ENCODE assay signal across 8 cellular contexts in genomic region chr2:55693181-55694125, GRCh38. TPM values are rescaled to one million over a fixed set of nuclear protein-coding genes. Genes with fewer than 3 reads are reported as not detected.
DNase-seq lines count a peak whose midpoint lies in the region; ATAC-seq lines count a peak whose summit lies in the region.

Gene PNPT1 (minus strand): TSS chr2:55693844. CDS start chr2:55693823, 21 bp downstream.

- ATAC-seq in GM21381 (IDR thresholded peaks at IDR 0.05; ENCODE audit: unreplicated experiment) = peak; percentile 100
- peak; percentile 100 for ATAC-seq in activated CD8-positive, alpha-beta memory T cell treated with anti-CD3 and anti-CD28 coated beads, Interleukin-2, amount 10 ng/mL, durations not matched to agents 7 days and 5 days

- peaks cover 4% of the 10 kb centered on the region for H3K27me3 Mint-ChIP-seq in activated CD8-positive, alpha-beta memory T cell treated with anti-CD3 and anti-CD28 coated beads, Interleukin-2, amount 10 ng/mL, durations not matched to agents 7 days and 5 days

- CTCF ChIA-PET in activated CD8-positive, alpha-beta memory T cell treated with anti-CD3 and anti-CD28 coated beads, Interleukin-2, amount 10 ng/mL, durations not matched to agents 7 days and 5 days (lab: Charles Lee) = no interaction called here

- H3K36me3 Mint-ChIP-seq in activated CD8-positive, alpha-beta memory T cell treated with anti-CD3 and anti-CD28 coated beads, Interleukin-2, amount 10 ng/mL, durations not matched to agents 7 days and 5 days = peaks cover 28% of the 10 kb centered on the region

- H3K36me3 ChIP-seq in NT2/D1 (ENCODE audit: insufficient read depth, insufficient read length, low read length) (peaks cover 13% of the 10 kb centered on the region), mesodermal cell (ENCODE audit: control insufficient read depth, insufficient read depth, low read length) (peaks cover 6% of the 10 kb centered on the region)

- no peaks in the 10 kb centered on the region for H3K4me1 ChIP-seq in NT2/D1 (ENCODE audit: insufficient read depth, insufficient read length)
- no peaks in the 10 kb centered on the region for H3K4me1 ChIP-seq in mesodermal cell (ENCODE audit: control insufficient read depth, insufficient read depth, low read length, poor library complexity, severe bottlenecking)

- in situ Hi-C loops in endometrial microvascular endothelial cells (cut with HindIII; ENCODE audit: inconsistent ontology term, low pct_unique_long_range_greater_than_20kb, low sequenced_read_pairs) = no loop called here

- peak within 1 kb of the TSS; percentile 99 for H3K27ac Mint-ChIP-seq in activated CD8-positive, alpha-beta memory T cell treated with anti-CD3 and anti-CD28 coated beads, Interleukin-2, amount 10 ng/mL, durations not matched to agents 7 days and 5 days

- H3K9me3 Mint-ChIP-seq in activated CD8-positive, alpha-beta memory T cell treated with anti-CD3 and anti-CD28 coated beads, Interleukin-2, amount 10 ng/mL, durations not matched to agents 7 days and 5 days (ENCODE audit: low read depth) = no peaks in the 10 kb centered on the region

- H3K4me3 Mint-ChIP-seq in activated CD8-positive, alpha-beta memory T cell treated with anti-CD3 and anti-CD28 coated beads, Interleukin-2, amount 10 ng/mL, durations not matched to agents 7 days and 5 days = peak within 1 kb of the TSS; percentile 96

- H3K4me1 Mint-ChIP-seq in activated CD8-positive, alpha-beta memory T cell treated with anti-CD3 and anti-CD28 coated beads, Interleukin-2, amount 10 ng/mL, durations not matched to agents 7 days and 5 days = peaks cover 46% of the 10 kb centered on the region

- H3K27me3 ChIP-seq in NT2/D1 (ENCODE audit: insufficient read depth, insufficient read length) = no peaks in the 10 kb centered on the region

- H3K27ac ChIP-seq in mesodermal cell (ENCODE audit: low read depth, low read length, severe bottlenecking) = no peak within 1 kb of the TSS

- H3K9me3 ChIP-seq in NT2/D1 (ENCODE audit: insufficient read depth, low read length) (no peaks in the 10 kb centered on the region), mesodermal cell (ENCODE audit: control insufficient read depth, low read length) (no peaks in the 10 kb centered on the region)

- H3K4me3 ChIP-seq in NT2/D1 (ENCODE audit: insufficient read length, low read depth) (peak within 1 kb of the TSS; percentile 91), mesodermal cell (ENCODE audit: extremely low read depth, insufficient read depth, low read length, poor library complexity, severe bottlenecking) (peak within 1 kb of the TSS; percentile 88)

- DNase-seq in COR-L47 (lab: John Stamatoyannopoulos, UW) (peak; percentile 96), HUDEP-2 (lab: John Stamatoyannopoulos, UW; ENCODE audit: unreplicated experiment in 76 of 76) (peak; percentile 17 to 96 (median 92)), NT2/D1 (ENCODE audit: low read depth, low spot score) (peak; percentile 91)
- DNase-seq in activated CD8-positive, alpha-beta memory T cell treated with anti-CD3 and anti-CD28 coated beads, Interleukin-2, amount 10 ng/mL, durations not matched to agents 7 days and 5 days = peak; percentile 97
- peak; percentile 87 to 88 for DNase-seq in stimulated activated CD8-positive, alpha-beta memory T cell treated with anti-CD3 and anti-CD28 coated beads, Interleukin-15, amount 100 ng/mL, for 4 hours (ENCODE audit: low read depth in 2 of 2)

- 0 to 1% methylated on average over 45 to 48 of the region's 56 CpGs for WGBS in mesodermal cell (ENCODE audit: insufficient coverage in 2 of 2), 2 experiments

- peak within 1 kb of the TSS; percentile 83 for H3K9ac ChIP-seq in NT2/D1 (ENCODE audit: insufficient read length, low read depth)

RNA-seq across cellular contexts. Expression of gene PNPT1, which starts in this region (rescaled TPM):
- 10 to 100 TPM; 67.6 to 73.9 TPM for total RNA-seq in activated CD8-positive, alpha-beta memory T cell treated with anti-CD3 and anti-CD28 coated beads, Interleukin-2, amount 10 ng/mL, durations not matched to agents 7 days and 5 days
- total RNA-seq in endometrial microvascular endothelial cells (ENCODE audit: inconsistent ontology term) = 33.4 TPM
- 17.0 TPM for polyA plus RNA-seq in mesodermal cell (2013, experiment 1 of 2)
- 15.9 TPM for polyA plus RNA-seq in mesodermal cell (2013, experiment 2 of 2)
